In genomic region chr17:76473541-76473985, GRCh38 we compare ENCODE assay signal across 11 cellular contexts. TPM values are rescaled to one million over a fixed set of nuclear protein-coding genes. Genes with fewer than 3 reads are reported as not detected.
DNase-seq lines count a peak whose midpoint lies in the region; ATAC-seq and TF ChIP-seq lines count a peak whose summit lies in the region.
"Had no signal": no experiment of that assay in that cellular context is flagged by ENCODE, and none has a peak within 500 bp of the region (broad histone marks: within the 10 kb centered on the region; RNA-seq: fewer than 3 reads in every experiment).

No MANE protein-coding gene starts in this region.

- intact Hi-C loops in activated CD4-positive, alpha-beta T cell treated with anti-CD3 and anti-CD28 coated beads for 36 hours (cut with DNase I, micrococcal nuclease) = no loop called here
- intact Hi-C loops in tibial artery (cut with DNase I; ENCODE audit: low total_unique reads) = no loop called here

- H3K27me3 Mint-ChIP-seq in activated CD4-positive, alpha-beta T cell treated with anti-CD3 and anti-CD28 coated beads for 36 hours = no peaks in the 10 kb centered on the region
- no peaks in the 10 kb centered on the region for H3K27me3 Mint-ChIP-seq in activated CD4-positive, alpha-beta T cell treated with anti-CD3 and anti-CD28 coated beads, Interleukin-2, amount 10 ng/mL, durations not matched to agents 7 days and 5 days
- H3K27me3 Mint-ChIP-seq in osteocyte (ENCODE audit: unreplicated experiment) = no peaks in the 10 kb centered on the region
- H3K27me3 Mint-ChIP-seq: activated naive CD4-positive, alpha-beta T cell treated with anti-CD3 and anti-CD28 coated beads, Interleukin-2, amount 50 U/mL, for 24 hours had no signal

- peak; percentile 42 for DNase-seq in activated CD4-positive, alpha-beta T cell treated with anti-CD3 and anti-CD28 coated beads for 36 hours
- no peak for DNase-seq in activated CD4-positive, alpha-beta T cell treated with anti-CD3 and anti-CD28 coated beads, Interleukin-2, amount 10 ng/mL, durations not matched to agents 7 days and 5 days
- DNase-seq in HuH-7 (ENCODE audit: low spot score) (peak; percentile 72), dermis blood vessel endothelial cell (peak; percentile 44), osteocyte (ENCODE audit: extremely low spot score, unreplicated experiment) (peak; percentile 84), tibial artery (no peak), NCI-H187 (lab: John Stamatoyannopoulos, UW) (no peak)
- DNase-seq: NCI-H2029 treated with DMSO at 0.1 percent for 48 hours had no signal

- H3K4me1 ChIP-seq in tibial artery = no peaks in the 10 kb centered on the region

- no peak overlapping the region for H3K27ac Mint-ChIP-seq in activated CD4-positive, alpha-beta T cell treated with anti-CD3 and anti-CD28 coated beads for 36 hours
- no peak overlapping the region for H3K27ac Mint-ChIP-seq in activated CD4-positive, alpha-beta T cell treated with anti-CD3 and anti-CD28 coated beads, Interleukin-2, amount 10 ng/mL, durations not matched to agents 7 days and 5 days
- H3K27ac Mint-ChIP-seq in osteocyte (ENCODE audit: unreplicated experiment) = no peak overlapping the region
- H3K27ac Mint-ChIP-seq: activated naive CD4-positive, alpha-beta T cell treated with anti-CD3 and anti-CD28 coated beads, Interleukin-2, amount 50 U/mL, for 24 hours had no signal

- POLR2A ChIA-PET in activated CD4-positive, alpha-beta T cell treated with anti-CD3 and anti-CD28 coated beads for 36 hours (lab: Charles Lee) = no interaction called here
- POLR2A ChIA-PET in activated CD4-positive, alpha-beta T cell treated with anti-CD3 and anti-CD28 coated beads, Interleukin-2, amount 10 ng/mL, durations not matched to agents 7 days and 5 days (lab: Charles Lee) = no interaction called here

- peaks cover 12% of the 10 kb centered on the region for H3K36me3 Mint-ChIP-seq in activated CD4-positive, alpha-beta T cell treated with anti-CD3 and anti-CD28 coated beads for 36 hours (ENCODE audit: low read depth)
- H3K36me3 Mint-ChIP-seq in activated CD4-positive, alpha-beta T cell treated with anti-CD3 and anti-CD28 coated beads, Interleukin-2, amount 10 ng/mL, durations not matched to agents 7 days and 5 days (ENCODE audit: low read depth) = peaks cover 12% of the 10 kb centered on the region
- no peaks in the 10 kb centered on the region for H3K36me3 Mint-ChIP-seq in osteocyte (ENCODE audit: unreplicated experiment)

- H3K9me3 ChIP-seq in tibial artery = no peaks in the 10 kb centered on the region

- H3K4me3 Mint-ChIP-seq in activated CD4-positive, alpha-beta T cell treated with anti-CD3 and anti-CD28 coated beads for 36 hours = no peak overlapping the region
- no peak overlapping the region for H3K4me3 Mint-ChIP-seq in activated CD4-positive, alpha-beta T cell treated with anti-CD3 and anti-CD28 coated beads, Interleukin-2, amount 10 ng/mL, durations not matched to agents 7 days and 5 days
- H3K4me3 Mint-ChIP-seq in osteocyte (ENCODE audit: unreplicated experiment) = no peak overlapping the region
- H3K4me3 Mint-ChIP-seq: activated naive CD4-positive, alpha-beta T cell treated with anti-CD3 and anti-CD28 coated beads, Interleukin-2, amount 50 U/mL, for 24 hours had no signal

- no peaks in the 10 kb centered on the region for H3K27me3 ChIP-seq in tibial artery

- CTCF ChIA-PET in activated CD4-positive, alpha-beta T cell treated with anti-CD3 and anti-CD28 coated beads for 36 hours (lab: Charles Lee) = no interaction called here
- CTCF ChIA-PET in activated CD4-positive, alpha-beta T cell treated with anti-CD3 and anti-CD28 coated beads, Interleukin-2, amount 10 ng/mL, durations not matched to agents 7 days and 5 days (lab: Charles Lee) = interaction anchor here (1.4 kb wide), 1 partner anchor 11 kb away, joined by 3 read pairs; no protein-coding TSS in a partner anchor

- H3K27ac ChIP-seq in tibial artery = no peak overlapping the region

- no peak overlapping the region for H3K4me3 ChIP-seq in tibial artery

- H3K9me3 Mint-ChIP-seq in activated CD4-positive, alpha-beta T cell treated with anti-CD3 and anti-CD28 coated beads for 36 hours (ENCODE audit: low read depth) = no peaks in the 10 kb centered on the region
- H3K9me3 Mint-ChIP-seq in activated CD4-positive, alpha-beta T cell treated with anti-CD3 and anti-CD28 coated beads, Interleukin-2, amount 10 ng/mL, durations not matched to agents 7 days and 5 days = no peaks in the 10 kb centered on the region
- H3K9me3 Mint-ChIP-seq in osteocyte (ENCODE audit: unreplicated experiment) = no peaks in the 10 kb centered on the region
- H3K9me3 Mint-ChIP-seq: activated naive CD4-positive, alpha-beta T cell treated with anti-CD3 and anti-CD28 coated beads, Interleukin-2, amount 50 U/mL, for 24 hours had no signal

- TF ChIP-seq CTCF in osteocyte (IDR thresholded peaks at IDR 0.05) (peak; percentile 42), tibial artery (IDR thresholded peaks at IDR 0.05) (no peak)

- ATAC-seq in activated CD4-positive, alpha-beta T cell treated with anti-CD3 and anti-CD28 coated beads for 36 hours = no peak
- ATAC-seq in HG03469 (IDR thresholded peaks at IDR 0.05; ENCODE audit: unreplicated experiment) = no peak

- peaks cover 0 to 60% (median 5%) of the 10 kb centered on the region in 3 donors for H3K36me3 ChIP-seq in tibial artery

- no peaks in the 10 kb centered on the region for H3K4me1 Mint-ChIP-seq in activated CD4-positive, alpha-beta T cell treated with anti-CD3 and anti-CD28 coated beads for 36 hours
- H3K4me1 Mint-ChIP-seq in activated CD4-positive, alpha-beta T cell treated with anti-CD3 and anti-CD28 coated beads, Interleukin-2, amount 10 ng/mL, durations not matched to agents 7 days and 5 days = peaks cover 4% of the 10 kb centered on the region
- no peaks in the 10 kb centered on the region for H3K4me1 Mint-ChIP-seq in osteocyte (ENCODE audit: unreplicated experiment)
- H3K4me1 Mint-ChIP-seq: activated naive CD4-positive, alpha-beta T cell treated with anti-CD3 and anti-CD28 coated beads, Interleukin-2, amount 50 U/mL, for 24 hours had no signal

RNA-seq across cellular contexts. Expression of gene AANAT, which starts 6.2 kb away (rescaled TPM):
- under 1 TPM in 1 of 2 experiments, not detected in 1; 0.16 TPM for total RNA-seq in activated CD4-positive, alpha-beta T cell treated with anti-CD3 and anti-CD28 coated beads for 36 hours
- not detected for total RNA-seq in activated CD4-positive, alpha-beta T cell treated with anti-CD3 and anti-CD28 coated beads, Interleukin-2, amount 10 ng/mL, durations not matched to agents 7 days and 5 days
- total RNA-seq in dermis blood vessel endothelial cell (not detected in 2 replicates), osteocyte (not detected in 2 replicates)
- total RNA-seq: T-helper 1 cell treated with Interleukin-12 subunit alpha and Interleukin-12 subunit beta and Interleukin-4 antibody, amounts not matched to agents 30 ng/mL and 1 ng/mL, for 36 hours had no signal

RNA-seq across cellular contexts. Expression of gene UBE2O, which starts 20.6 kb away (rescaled TPM):
- 10 to 100 TPM; 28.1 to 30.7 TPM for total RNA-seq in activated CD4-positive, alpha-beta T cell treated with anti-CD3 and anti-CD28 coated beads for 36 hours
- total RNA-seq in activated CD4-positive, alpha-beta T cell treated with anti-CD3 and anti-CD28 coated beads, Interleukin-2, amount 10 ng/mL, durations not matched to agents 7 days and 5 days = 10 to 100 TPM; 30.5 to 31.3 TPM
- total RNA-seq in dermis blood vessel endothelial cell (20.9 and 27.8 TPM in 2 replicates), osteocyte (30.7 and 32.4 TPM in 2 replicates)

RNA-seq across cellular contexts. Expression of gene RHBDF2, which starts 27.7 kb away (rescaled TPM):
- total RNA-seq in activated CD4-positive, alpha-beta T cell treated with anti-CD3 and anti-CD28 coated beads for 36 hours = 10 to 100 TPM; 23.9 to 28.4 TPM
- 10 to 100 TPM; 37.1 to 41.6 TPM for total RNA-seq in activated CD4-positive, alpha-beta T cell treated with anti-CD3 and anti-CD28 coated beads, Interleukin-2, amount 10 ng/mL, durations not matched to agents 7 days and 5 days
- total RNA-seq in dermis blood vessel endothelial cell (34.5 and 35.5 TPM in 2 replicates), osteocyte (14.5 and 17.5 TPM in 2 replicates)

Comparison
In these comparisons a context has a peak if more than half of its experiments do, and no peak if none do; other contexts are left out.
1. DNase-seq: peak in activated CD4-positive, alpha-beta T cell treated with anti-CD3 and anti-CD28 coated beads for 36 hours (single experiment), HuH-7 (single experiment), dermis blood vessel endothelial cell (single experiment) and osteocyte (single experiment); none in activated CD4-positive, alpha-beta T cell treated with anti-CD3 and anti-CD28 coated beads, Interleukin-2, amount 10 ng/mL, durations not matched to agents 7 days and 5 days (single experiment), tibial artery (0 of 2) and NCI-H187 (0 of 2).